In genomic region chr22:37146507-37147180, GRCh38 we compare ENCODE assay signal across 18 cellular contexts. TPM values are rescaled to one million over a fixed set of nuclear protein-coding genes. Genes with fewer than 3 reads are reported as not detected.
DNase-seq lines count a peak whose midpoint lies in the region; ATAC-seq, FAIRE-seq and TF ChIP-seq lines count a peak whose summit lies in the region.
"Had no signal": no experiment of that assay in that cellular context is flagged by ENCODE, and none has a peak within 500 bp of the region (broad histone marks: within the 10 kb centered on the region; RNA-seq: fewer than 3 reads in every experiment).

No MANE protein-coding gene starts in this region.

- no peaks in the 10 kb centered on the region for H3K27me3 Mint-ChIP-seq in T-helper 2 cell treated with Interferon-gamma antibody and Interleukin-4, amounts not matched to agents 5 μg/mL and 100 μg/mL, for 36 hours (ENCODE audit: low read depth)
- no peaks in the 10 kb centered on the region for H3K27me3 Mint-ChIP-seq in activated naive CD8-positive, alpha-beta T cell treated with anti-CD3 and anti-CD28 coated beads, Interleukin-2, amount 10 ng/mL, durations not matched to agents 7 days and 5 days
- H3K27me3 Mint-ChIP-seq in natural killer cell treated with Interleukin-12 subunit alpha and Interleukin-12 subunit beta and Interleukin-15 and Interleukin-18, amount 100 ng/mL, for 72 hours, result no peaks in the 10 kb centered on the region

- POLR2A ChIA-PET in activated naive CD8-positive, alpha-beta T cell treated with anti-CD3 and anti-CD28 coated beads, Interleukin-2, amount 10 ng/mL, durations not matched to agents 7 days and 5 days (lab: Charles Lee), result interaction anchor here (1.2 to 9.3 kb wide), 8 partner anchors 12 to 97 kb away, joined by 3 to 200 read pairs (median 26); partner anchors contain the start of genes KCTD17 and RAC2

- peak; percentile 31 for FAIRE-seq in GM12891 (lab: Jason Lieb, UNC)

- H3K9me3 Mint-ChIP-seq in T-helper 2 cell treated with Interferon-gamma antibody and Interleukin-4, amounts not matched to agents 5 μg/mL and 100 μg/mL, for 36 hours, result peaks cover 8% of the 10 kb centered on the region
- H3K9me3 Mint-ChIP-seq in activated naive CD8-positive, alpha-beta T cell treated with anti-CD3 and anti-CD28 coated beads, Interleukin-2, amount 10 ng/mL, durations not matched to agents 7 days and 5 days, result peaks cover 2% of the 10 kb centered on the region
- H3K9me3 Mint-ChIP-seq in natural killer cell treated with Interleukin-12 subunit alpha and Interleukin-12 subunit beta and Interleukin-15 and Interleukin-18, amount 100 ng/mL, for 72 hours, result no peaks in the 10 kb centered on the region

- TF ChIP-seq POLR2A in GM12891 (IDR thresholded peaks at IDR 0.05; ENCODE audit: low read depth, low read length), result no peak

- peak overlapping the region; percentile 96 for H3K4me3 Mint-ChIP-seq in T-helper 2 cell treated with Interferon-gamma antibody and Interleukin-4, amounts not matched to agents 5 μg/mL and 100 μg/mL, for 36 hours
- H3K4me3 Mint-ChIP-seq in activated naive CD8-positive, alpha-beta T cell treated with anti-CD3 and anti-CD28 coated beads, Interleukin-2, amount 10 ng/mL, durations not matched to agents 7 days and 5 days, result peak overlapping the region; percentile 95
- peak overlapping the region; percentile 95 for H3K4me3 Mint-ChIP-seq in natural killer cell treated with Interleukin-12 subunit alpha and Interleukin-12 subunit beta and Interleukin-15 and Interleukin-18, amount 100 ng/mL, for 72 hours

- peaks cover 58% of the 10 kb centered on the region for H3K4me1 Mint-ChIP-seq in T-helper 2 cell treated with Interferon-gamma antibody and Interleukin-4, amounts not matched to agents 5 μg/mL and 100 μg/mL, for 36 hours (ENCODE audit: low read depth)
- peaks cover 56% of the 10 kb centered on the region for H3K4me1 Mint-ChIP-seq in activated naive CD8-positive, alpha-beta T cell treated with anti-CD3 and anti-CD28 coated beads, Interleukin-2, amount 10 ng/mL, durations not matched to agents 7 days and 5 days
- H3K4me1 Mint-ChIP-seq in natural killer cell treated with Interleukin-12 subunit alpha and Interleukin-12 subunit beta and Interleukin-15 and Interleukin-18, amount 100 ng/mL, for 72 hours (ENCODE audit: low read depth in 2 of 2), result peaks cover 75 to 79% of the 10 kb centered on the region in 2 donors

- H3K36me3 Mint-ChIP-seq in T-helper 2 cell treated with Interferon-gamma antibody and Interleukin-4, amounts not matched to agents 5 μg/mL and 100 μg/mL, for 36 hours (ENCODE audit: low read depth), result peaks cover 56% of the 10 kb centered on the region
- peaks cover 60% of the 10 kb centered on the region for H3K36me3 Mint-ChIP-seq in activated naive CD8-positive, alpha-beta T cell treated with anti-CD3 and anti-CD28 coated beads, Interleukin-2, amount 10 ng/mL, durations not matched to agents 7 days and 5 days
- H3K36me3 Mint-ChIP-seq in natural killer cell treated with Interleukin-12 subunit alpha and Interleukin-12 subunit beta and Interleukin-15 and Interleukin-18, amount 100 ng/mL, for 72 hours, result peaks cover 36% of the 10 kb centered on the region

- DNase-seq in T-helper 2 cell treated with Interferon-gamma antibody and Interleukin-4, amounts not matched to agents 5 μg/mL and 100 μg/mL, for 36 hours (ENCODE audit: low spot score), result no peak
- DNase-seq in T-helper 2 cell (no peak), GM12891 (ENCODE audit: insufficient read length, low spot score) (no peak), midbrain (lab: John Stamatoyannopoulos, UW) (no peak), SKM-1 treated with dmso at 0.1 percent for 144 hours (lab: John Stamatoyannopoulos, UW; ENCODE audit: unreplicated experiment) (no peak), COLO668 (lab: John Stamatoyannopoulos, UW; ENCODE audit: unreplicated experiment) (no peak)
- no peak for DNase-seq in activated naive CD8-positive, alpha-beta T cell treated with anti-CD3 and anti-CD28 coated beads, Interleukin-2, amount 10 ng/mL, durations not matched to agents 7 days and 5 days
- no peak for DNase-seq in natural killer cell treated with Interleukin-12 subunit alpha and Interleukin-12 subunit beta and Interleukin-15 and Interleukin-18, amount 100 ng/mL, for 72 hours (ENCODE audit: low spot score)
- DNase-seq: activated CD8-positive, alpha-beta memory T cell treated with anti-CD3 and anti-CD28 coated beads for 24 hours; MG63; NCI-H1694 treated with DMSO at 0.1 percent for 48 hours; NCI-H446; SHP77 treated with DMSO at 0.1 percent for 48 hours had no signal

- H3K27ac Mint-ChIP-seq in T-helper 2 cell treated with Interferon-gamma antibody and Interleukin-4, amounts not matched to agents 5 μg/mL and 100 μg/mL, for 36 hours, result peak overlapping the region; percentile 80
- peak overlapping the region; percentile 77 for H3K27ac Mint-ChIP-seq in activated naive CD8-positive, alpha-beta T cell treated with anti-CD3 and anti-CD28 coated beads, Interleukin-2, amount 10 ng/mL, durations not matched to agents 7 days and 5 days
- peak overlapping the region; percentile 90 to 98 for H3K27ac Mint-ChIP-seq in natural killer cell treated with Interleukin-12 subunit alpha and Interleukin-12 subunit beta and Interleukin-15 and Interleukin-18, amount 100 ng/mL, for 72 hours

- ATAC-seq in activated naive CD8-positive, alpha-beta T cell treated with anti-CD3 and anti-CD28 coated beads, Interleukin-2, amount 10 ng/mL, durations not matched to agents 7 days and 5 days (ENCODE audit: low read depth), result no peak
- no peak for ATAC-seq in natural killer cell treated with Interleukin-12 subunit alpha and Interleukin-12 subunit beta and Interleukin-15 and Interleukin-18, amount 100 ng/mL, for 72 hours
- ATAC-seq: HCT116 had no signal

TF ChIP-seq in GM12891, 5 proteins besides CTCF, POLR2A, EP300 and RAD21:
- TF ChIP-seq SPI1 (IDR thresholded peaks at IDR 0.05; ENCODE audit: low read depth, low read length), result no peak
- no peak for TF ChIP-seq POU2F2 (IDR thresholded peaks at IDR 0.05; ENCODE audit: low read depth, low read length)
- TF ChIP-seq TAF1 (IDR thresholded peaks at IDR 0.05; ENCODE audit: low read depth, low read length), result no peak
- TF ChIP-seq POLR2AphosphoS5 (IDR thresholded peaks at IDR 0.05; ENCODE audit: low read depth, low read length), result no peak
- no peak for TF ChIP-seq PAX5 (IDR thresholded peaks at IDR 0.05; ENCODE audit: insufficient read depth, low read length, severe bottlenecking)

RNA-seq across cellular contexts. Expression of gene IL2RB, which starts 3.1 kb away (rescaled TPM):
- polyA plus RNA-seq in GM12891 (2012; ENCODE audit: low read depth, missing spikeins), result 44.7 TPM
- 100 to 1,000 TPM; 223 to 232 TPM for total RNA-seq in activated naive CD8-positive, alpha-beta T cell treated with anti-CD3 and anti-CD28 coated beads, Interleukin-2, amount 10 ng/mL, durations not matched to agents 7 days and 5 days
- 100 to 1,000 TPM; 508 to 635 TPM for total RNA-seq in natural killer cell treated with Interleukin-12 subunit alpha and Interleukin-12 subunit beta and Interleukin-15 and Interleukin-18, amount 100 ng/mL, for 72 hours
- total RNA-seq: A172, Daoy had no signal

RNA-seq across cellular contexts. Expression of gene TMPRSS6, which starts 37.1 kb away (rescaled TPM):
- polyA plus RNA-seq in GM12891 (2012; ENCODE audit: low read depth, missing spikeins), result 2.1 TPM
- total RNA-seq in activated naive CD8-positive, alpha-beta T cell treated with anti-CD3 and anti-CD28 coated beads, Interleukin-2, amount 10 ng/mL, durations not matched to agents 7 days and 5 days, result 1 to 10 TPM; 1.8 to 2.2 TPM
- 1 to 10 TPM; 1.8 to 1.9 TPM for total RNA-seq in natural killer cell treated with Interleukin-12 subunit alpha and Interleukin-12 subunit beta and Interleukin-15 and Interleukin-18, amount 100 ng/mL, for 72 hours
- total RNA-seq: A172, Daoy, foreskin keratinocyte, posterior vena cava had no signal
- polyA plus RNA-seq: foreskin keratinocyte had no signal

RNA-seq across cellular contexts. Expression of gene C1QTNF6, which starts 41.4 kb away (rescaled TPM):
- polyA plus RNA-seq in GM12891 (2012; ENCODE audit: low read depth, missing spikeins), result 2.6 TPM
- 10 to 100 TPM; 15.2 to 15.7 TPM for total RNA-seq in activated naive CD8-positive, alpha-beta T cell treated with anti-CD3 and anti-CD28 coated beads, Interleukin-2, amount 10 ng/mL, durations not matched to agents 7 days and 5 days
- total RNA-seq in natural killer cell treated with Interleukin-12 subunit alpha and Interleukin-12 subunit beta and Interleukin-15 and Interleukin-18, amount 100 ng/mL, for 72 hours, result 1 to 10 TPM; 1.3 to 3.9 TPM
